Comparison of ENCODE assay signal across 10 cellular contexts in the genomic region with DNA sequence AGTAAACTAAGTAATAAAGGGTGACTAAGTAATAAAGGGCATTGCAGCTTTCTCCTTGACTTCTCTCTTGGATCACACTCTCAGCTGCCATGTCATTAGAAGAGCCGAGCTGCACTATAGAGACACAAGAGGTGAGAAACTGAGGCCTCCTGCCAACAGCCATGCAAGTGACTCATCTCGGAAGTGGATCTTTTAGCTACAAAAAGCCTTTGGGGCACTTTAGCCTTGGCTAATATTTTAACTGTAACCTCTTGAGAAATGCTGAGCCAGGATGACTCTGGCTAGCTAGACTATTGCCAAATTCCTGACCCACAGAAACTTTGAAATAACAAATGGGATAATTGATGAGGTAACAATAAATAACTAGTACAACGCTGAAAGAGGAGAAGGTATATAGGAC. TPM values are rescaled to one million over a fixed set of nuclear protein-coding genes. Genes with fewer than 3 reads are reported as not detected.
DNase-seq lines count a peak whose midpoint lies in the region; TF ChIP-seq lines count a peak whose summit lies in the region.
"Had no signal": no experiment of that assay in that cellular context is flagged by ENCODE, and none has a peak within 500 bp of the region (broad histone marks: within the 10 kb centered on the region; RNA-seq: fewer than 3 reads in every experiment).

No MANE protein-coding gene starts in this region.

- no peak overlapping the region for H3K27ac Mint-ChIP-seq in immature natural killer cell

- H3K9me3 Mint-ChIP-seq in immature natural killer cell = no peaks in the 10 kb centered on the region

- H3K27me3 Mint-ChIP-seq in immature natural killer cell (ENCODE audit: low read depth in 3 of 3) = peaks cover 0 to 12% (median 3%) of the 10 kb centered on the region in 3 donors

- H3K36me3 Mint-ChIP-seq in immature natural killer cell = no peaks in the 10 kb centered on the region

- H3K36me3 ChIP-seq in prostate gland = no peaks in the 10 kb centered on the region

- peaks cover 3% of the 10 kb centered on the region for H3K4me1 ChIP-seq in prostate gland (replicated peaks)

- DNase-seq in AG09319 (ENCODE audit: extremely low read depth, low read depth) = peak; percentile 63
- DNase-seq in HFF-Myc (ENCODE audit: extremely low read depth, low read depth) = peak; percentile 41
- DNase-seq in T1000 (lab: John Stamatoyannopoulos, UW) = peak; percentile 54
- DNase-seq in immature natural killer cell = no peak
- DNase-seq in prostate gland (ENCODE audit: low spot score) = no peak
- DNase-seq in iPS-NIHi7 (ENCODE audit: extremely low spot score) = no peak
- no peak for DNase-seq in RKO (ENCODE audit: low spot score)
- DNase-seq in central memory CD4-positive, alpha-beta T cell = no peak
- DNase-seq: amniotic stem cell, NCI-H1694 had no signal

- H3K4me3 ChIP-seq in HFF-Myc (replicated peaks; ENCODE audit: low read depth, low read length) = no peak overlapping the region
- H3K4me3 ChIP-seq in prostate gland = no peak overlapping the region

- no peak for TF ChIP-seq CTCF in AG09319 (IDR thresholded peaks at IDR 0.05; ENCODE audit: low read depth, low read length)
- TF ChIP-seq CTCF in HFF-Myc (IDR thresholded peaks at IDR 0.05; ENCODE audit: low read depth, low read length, missing control alignments) = no peak
- TF ChIP-seq CTCF in prostate gland (IDR thresholded peaks at IDR 0.05) = no peak

- no peaks in the 10 kb centered on the region for H3K27me3 ChIP-seq in prostate gland (replicated peaks; ENCODE audit: insufficient read depth)

- TF ChIP-seq POLR2A in prostate gland (IDR thresholded peaks at IDR 0.05) = no peak

- intact Hi-C loops in prostate gland (cut with DNase I) = no loop called here

- H3K27ac ChIP-seq in prostate gland = no peak overlapping the region

- H3K9me3 ChIP-seq in prostate gland = no peaks in the 10 kb centered on the region

- peak overlapping the region in 3 of 5 donors; percentile 13 to 32 (median 18) for H3K4me3 Mint-ChIP-seq in immature natural killer cell

- WGBS in prostate gland = 63% methylated on average over 3 of the region's 3 CpGs

- peaks cover 9 to 21% of the 10 kb centered on the region in 2 donors for H3K4me1 Mint-ChIP-seq in immature natural killer cell

RNA-seq across cellular contexts. Expression of a gene that starts 1.5 kb away (rescaled TPM):
- polyA plus RNA-seq in immature natural killer cell = under 1 TPM in 2 of 3 donors, not detected in 1; 0.18 to 0.61 TPM
- total RNA-seq in prostate gland = under 1 TPM; 0.51 to 0.59 TPM

Comparison
In these comparisons a context has a peak if more than half of its experiments do, and no peak if none do; other contexts are left out.
1. DNase-seq: peak in AG09319 (single experiment), HFF-Myc (single experiment) and T1000 (single experiment); none in immature natural killer cell (0 of 3), prostate gland (single experiment), iPS-NIHi7 (single experiment), RKO (single experiment) and central memory CD4-positive, alpha-beta T cell (single experiment).